ENCODE assay signal across 21 cellular contexts in genomic region chr10:35178305-35178704, GRCh38.
"Had no signal": no experiment of that assay in that cellular context is flagged by ENCODE, and none has a peak within 500 bp of the region (broad histone marks: within the 10 kb centered on the region; RNA-seq: fewer than 3 reads in every experiment).

No MANE protein-coding gene starts in this region.

- ATAC-seq: esophagus mucosa; gastrocnemius medialis; natural killer cell treated with Interleukin-12 subunit alpha and Interleukin-12 subunit beta and Interleukin-15 and Interleukin-18, amount 100 ng/mL, for 72 hours; pancreas; right lobe of liver had no signal

- H3K27ac ChIP-seq: coronary artery, gastrocnemius medialis, pancreas, right lobe of liver, spleen, thoracic aorta, transverse colon had no signal

- H3K4me3 ChIP-seq: coronary artery, gastrocnemius medialis, pancreas, right lobe of liver, spleen, stomach, thoracic aorta, transverse colon had no signal

- H3K27me3 Mint-ChIP-seq: natural killer cell treated with Interleukin-12 subunit alpha and Interleukin-12 subunit beta and Interleukin-15 and Interleukin-18, amount 100 ng/mL, for 72 hours; progenitor cell of endocrine pancreas had no signal

- H3K4me3 Mint-ChIP-seq: natural killer cell treated with Interleukin-12 subunit alpha and Interleukin-12 subunit beta and Interleukin-15 and Interleukin-18, amount 100 ng/mL, for 72 hours had no signal

- H3K27ac Mint-ChIP-seq: natural killer cell treated with Interleukin-12 subunit alpha and Interleukin-12 subunit beta and Interleukin-15 and Interleukin-18, amount 100 ng/mL, for 72 hours; progenitor cell of endocrine pancreas had no signal

- DNase-seq: central memory CD4-positive, alpha-beta T cell; effector CD4-positive, alpha-beta T cell; gastrocnemius medialis; kidney glomerular epithelial cell; mammary epithelial cell; occipital lobe; pancreas; right lobe of liver; spleen; stimulated activated CD4-positive, alpha-beta T cell treated with anti-CD3 and anti-CD28 coated beads, Interleukin-15, amount 100 ng/mL, for 24 hours; stimulated activated CD4-positive, alpha-beta T cell treated with anti-CD3 and anti-CD28 coated beads, Interleukin-1b, Interleukin-23, amount 100 ng/mL, for 48 hours; stimulated activated CD4-positive, alpha-beta T cell treated with anti-CD3 and anti-CD28 coated beads, Interleukin-4, amount 100 ng/mL, for 24 hours; stimulated activated naive CD4-positive, alpha-beta T cell; stomach; substantia nigra; transverse colon had no signal

- H3K9me3 Mint-ChIP-seq: natural killer cell treated with Interleukin-12 subunit alpha and Interleukin-12 subunit beta and Interleukin-15 and Interleukin-18, amount 100 ng/mL, for 72 hours had no signal

- H3K27me3 ChIP-seq: gastrocnemius medialis, pancreas, right lobe of liver, spleen, stomach, transverse colon had no signal

- H3K9me3 ChIP-seq: gastrocnemius medialis, pancreas, right lobe of liver, spleen, stomach, thoracic aorta, transverse colon had no signal

- H3K36me3 ChIP-seq: pancreas, right lobe of liver, thoracic aorta, transverse colon had no signal

- H3K4me1 ChIP-seq: gastrocnemius medialis, pancreas, right lobe of liver, spleen, transverse colon had no signal
